31 cellular contexts compared by ENCODE assay signal in genomic region chr4:177692907-177693306, GRCh38.
"Had no signal": no experiment of that assay in that cellular context is flagged by ENCODE, and none has a peak within 500 bp of the region (broad histone marks: within the 10 kb centered on the region; RNA-seq: fewer than 3 reads in every experiment).

No MANE protein-coding gene starts in this region.

- H3K79me2 ChIP-seq: parathyroid adenoma had no signal

- H3K9me3 ChIP-seq: ovary, psoas muscle, spleen, suprapubic skin, testis, tibial artery, transverse colon, upper lobe of right lung, uterus had no signal

- H3K9ac ChIP-seq: neural progenitor cell, parathyroid adenoma had no signal

- H3K4me1 ChIP-seq: parathyroid adenoma, psoas muscle, spleen, suprapubic skin, testis, tibial artery, transverse colon, upper lobe of right lung, uterus had no signal

- H3K4me3 ChIP-seq: neural progenitor cell, ovary, psoas muscle, skin epidermis, smooth muscle cell, spleen, suprapubic skin, testis, tibial artery, transverse colon, upper lobe of right lung, uterus had no signal

- H3K4me1 Mint-ChIP-seq: natural killer cell; nephron; stimulated activated memory B cell treated with anti-CD40 and anti-IgM and Interleukin-4, amounts not matched to agents 10 μg/mL and 1 μg/mL and 100 μg/mL, for 72 hours; stimulated activated naive CD8-positive, alpha-beta T cell treated with anti-CD3 and anti-CD28 coated beads, Interleukin-15, amount 100 ng/mL, for 72 hours had no signal

- H3K4me2 ChIP-seq: neural progenitor cell, smooth muscle cell had no signal

- H3K27ac Mint-ChIP-seq: natural killer cell; nephron; neural progenitor cell; progenitor cell of endocrine pancreas; stimulated activated memory B cell treated with anti-CD40 and anti-IgM and Interleukin-4, amounts not matched to agents 10 μg/mL and 1 μg/mL and 100 μg/mL, for 72 hours; type B pancreatic cell had no signal

- H3K4me3 Mint-ChIP-seq: natural killer cell; nephron; neural progenitor cell; stimulated activated memory B cell treated with anti-CD40 and anti-IgM and Interleukin-4, amounts not matched to agents 10 μg/mL and 1 μg/mL and 100 μg/mL, for 72 hours; stimulated activated naive CD8-positive, alpha-beta T cell treated with anti-CD3 and anti-CD28 coated beads, Interleukin-15, amount 100 ng/mL, for 72 hours; type B pancreatic cell had no signal

- H3K9me3 Mint-ChIP-seq: nephron; neural progenitor cell; stimulated activated memory B cell treated with anti-CD40 and anti-IgM and Interleukin-4, amounts not matched to agents 10 μg/mL and 1 μg/mL and 100 μg/mL, for 72 hours; stimulated activated naive CD8-positive, alpha-beta T cell treated with anti-CD3 and anti-CD28 coated beads, Interleukin-15, amount 100 ng/mL, for 72 hours; type B pancreatic cell had no signal

- DNase-seq: natural killer cell; occipital lobe; ovary; posterior cingulate gyrus; psoas muscle; right cardiac atrium; spleen; stimulated activated CD4-positive, alpha-beta T cell treated with anti-CD3 and anti-CD28 coated beads, Interleukin-12 subunit alpha, Interleukin-12 subunit beta, amount 100 ng/mL, for 4 hours; stimulated activated CD4-positive, alpha-beta T cell treated with anti-CD3 and anti-CD28 coated beads, Interleukin-1b, Interleukin-23, amount 100 ng/mL, for 48 hours; stimulated activated CD4-positive, alpha-beta T cell treated with anti-CD3 and anti-CD28 coated beads, Interleukin-4, amount 100 ng/mL, for 1 hour; stimulated activated CD4-positive, alpha-beta T cell treated with anti-CD3 and anti-CD28 coated beads, Interleukin-4, amount 100 ng/mL, for 4 hours; stimulated activated CD8-positive, alpha-beta memory T cell treated with anti-CD3 and anti-CD28 coated beads, Interleukin-4, amount 100 ng/mL, for 48 hours; stimulated activated naive CD4-positive, alpha-beta T cell; stimulated activated naive CD8-positive, alpha-beta T cell treated with anti-CD3 and anti-CD28 coated beads, Interleukin-15, amount 100 ng/mL, for 72 hours; stimulated activated naive CD8-positive, alpha-beta T cell treated with anti-CD3 and anti-CD28 coated beads, Interleukin-15, Interleukin-2, amounts not matched to agents 100 U/mL and 50 U/mL, for 24 hours; substantia nigra; testis; tibial artery; transverse colon; upper lobe of right lung; uterus had no signal

- ATAC-seq: natural killer cell; psoas muscle; right cardiac atrium; sciatic nerve; stimulated activated memory B cell treated with anti-CD40 and anti-IgM and Interleukin-4, amounts not matched to agents 10 μg/mL and 1 μg/mL and 100 μg/mL, for 72 hours; stimulated activated naive CD8-positive, alpha-beta T cell treated with anti-CD3 and anti-CD28 coated beads, Interleukin-15, amount 100 ng/mL, for 72 hours; stimulated activated naive CD8-positive, alpha-beta T cell treated with anti-CD3 and anti-CD28 coated beads, Interleukin-15, Interleukin-2, amounts not matched to agents 100 U/mL and 50 U/mL, for 24 hours; upper lobe of right lung had no signal

- H2AFZ ChIP-seq: neural progenitor cell, parathyroid adenoma had no signal

- H3K27me3 ChIP-seq: neural progenitor cell, ovary, spleen, suprapubic skin, testis, tibial artery, transverse colon, upper lobe of right lung, uterus had no signal

- H3K27me3 Mint-ChIP-seq: progenitor cell of endocrine pancreas; stimulated activated memory B cell treated with anti-CD40 and anti-IgM and Interleukin-4, amounts not matched to agents 10 μg/mL and 1 μg/mL and 100 μg/mL, for 72 hours; stimulated activated naive CD8-positive, alpha-beta T cell treated with anti-CD3 and anti-CD28 coated beads, Interleukin-15, amount 100 ng/mL, for 72 hours; type B pancreatic cell had no signal

- H3K36me3 Mint-ChIP-seq: natural killer cell; neural progenitor cell; stimulated activated memory B cell treated with anti-CD40 and anti-IgM and Interleukin-4, amounts not matched to agents 10 μg/mL and 1 μg/mL and 100 μg/mL, for 72 hours; type B pancreatic cell had no signal

- H3K27ac ChIP-seq: neural progenitor cell, ovary, parathyroid adenoma, psoas muscle, skin epidermis, spleen, suprapubic skin, testis, tibial artery, transverse colon, upper lobe of right lung, uterus had no signal

- H3K36me3 ChIP-seq: neural progenitor cell, ovary, spleen, suprapubic skin, tibial artery, transverse colon, upper lobe of right lung, uterus had no signal
